7 cellular contexts compared by ENCODE assay signal in the genomic region with DNA sequence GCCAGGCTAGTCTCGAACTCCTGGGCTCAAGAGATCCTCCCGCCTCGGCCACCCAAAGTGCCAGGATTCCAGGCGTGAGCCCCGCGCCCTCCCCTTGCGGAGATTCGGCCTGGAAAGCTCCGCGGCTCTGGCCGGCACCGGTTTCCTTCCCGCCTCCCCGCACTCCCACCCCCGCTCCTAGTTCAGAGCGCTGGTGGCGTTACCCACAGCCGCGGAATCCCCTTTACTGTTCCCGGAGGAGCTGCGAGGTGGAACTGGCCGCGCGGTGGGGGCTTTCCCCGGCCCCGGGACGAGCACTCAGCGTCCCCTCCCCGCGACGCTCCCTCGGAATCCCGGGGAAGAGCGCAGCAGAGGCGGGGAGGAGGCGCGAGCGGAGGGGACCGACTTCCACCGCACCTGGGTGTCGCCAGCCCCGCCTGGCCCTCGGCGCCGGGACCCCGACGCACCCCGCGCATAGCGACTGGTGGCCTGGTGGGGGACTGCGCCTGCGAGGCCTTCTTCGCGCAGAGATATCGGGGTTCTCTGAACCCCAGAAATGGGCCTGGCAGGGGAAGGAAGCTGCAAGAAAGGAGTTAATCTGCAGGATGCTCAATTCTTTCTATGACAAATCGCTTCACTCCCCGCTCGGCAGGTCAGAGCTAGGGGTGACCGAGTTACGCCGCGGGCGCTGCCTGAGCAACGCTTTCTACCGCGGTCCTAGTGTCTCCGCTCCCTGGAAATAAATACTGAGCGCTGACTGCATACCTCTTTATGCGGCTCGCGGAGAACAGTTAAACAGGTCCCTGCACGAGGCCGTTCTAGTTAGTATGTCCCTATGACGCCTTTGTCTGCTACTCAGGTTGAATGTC. TPM values are rescaled to one million over a fixed set of nuclear protein-coding genes. Genes with fewer than 3 reads are reported as not detected.
A peak's percentile ranks its signal among the peaks of the same experiment; 100 is the strongest.
DNase-seq lines count a peak whose midpoint lies in the region; ATAC-seq, FAIRE-seq and TF ChIP-seq lines count a peak whose summit lies in the region.

No MANE protein-coding gene starts in this region.

- DNase-seq in GM12891 (ENCODE audit: insufficient read length, low spot score): peak; percentile 51
- DNase-seq in activated CD8-positive, alpha-beta memory T cell treated with anti-CD3 and anti-CD28 coated beads, Interleukin-2, amount 50 U/mL, for 48 hours: peak; percentile 69
- DNase-seq in esophagus muscularis mucosa (ENCODE audit: extremely low spot score): no peak

- 1% methylated on average over 25 of the region's 74 CpGs for WGBS in esophagus muscularis mucosa

- H3K4me3 ChIP-seq in esophagus muscularis mucosa: peak overlapping the region; percentile 56 to 79 (median 69)

- ATAC-seq in HG03064 (IDR thresholded peaks at IDR 0.05; ENCODE audit: low read depth, unreplicated experiment) (peak; percentile 57), HG03097 (IDR thresholded peaks at IDR 0.05; ENCODE audit: low FRiP score, unreplicated experiment) (no peak), HG03457 (IDR thresholded peaks at IDR 0.05; ENCODE audit: unreplicated experiment) (no peak)

- no peak for TF ChIP-seq EP300 in esophagus muscularis mucosa (IDR thresholded peaks at IDR 0.05)

- H3K4me1 ChIP-seq in esophagus muscularis mucosa: peaks cover 6 to 21% (median 18%) of the 10 kb centered on the region in 4 donors

- no peaks in the 10 kb centered on the region for H3K9me3 ChIP-seq in esophagus muscularis mucosa

- TF ChIP-seq POLR2A in GM12891 (IDR thresholded peaks at IDR 0.05; ENCODE audit: low read depth, low read length): no peak
- no peak for TF ChIP-seq POLR2A in esophagus muscularis mucosa (IDR thresholded peaks at IDR 0.05; ENCODE audit: low read depth)

- peak overlapping the region; percentile 78 to 92 (median 86) for H3K27ac ChIP-seq in esophagus muscularis mucosa (replicated peaks in 1 of 4)

- peaks cover 30% of the 10 kb centered on the region for H3K27me3 Mint-ChIP-seq in nephron (ENCODE audit: low read depth)

- H3K4me1 Mint-ChIP-seq in nephron: peaks cover 5% of the 10 kb centered on the region

- no peaks in the 10 kb centered on the region for H3K36me3 Mint-ChIP-seq in nephron (ENCODE audit: low read depth)

- peaks cover 3% of the 10 kb centered on the region for H3K9me3 Mint-ChIP-seq in nephron

- peak overlapping the region in 2 of 3 experiments; percentile 1 to 21 for H3K27ac Mint-ChIP-seq in nephron

- no peaks in the 10 kb centered on the region for H3K27me3 ChIP-seq in esophagus muscularis mucosa

- peak in 2 of 3 experiments; percentile 38 to 39 for TF ChIP-seq CTCF in esophagus muscularis mucosa (IDR thresholded peaks at IDR 0.05)
- peak in 2 of 3 experiments; percentile 23 to 26 for TF ChIP-seq CTCF in nephron (IDR thresholded peaks at IDR 0.05; ENCODE audit: unreplicated experiment in 3 of 3)

- peak; percentile 58 for FAIRE-seq in GM12891 (lab: Jason Lieb, UNC)

- H3K36me3 ChIP-seq in esophagus muscularis mucosa: no peaks in the 10 kb centered on the region

- intact Hi-C loops in esophagus muscularis mucosa (cut with DNase I): no loop called here

- peak overlapping the region; percentile 85 to 87 (median 86) for H3K4me3 Mint-ChIP-seq in nephron

TF ChIP-seq in GM12891, 5 proteins besides CTCF, POLR2A, EP300 and RAD21:
- TF ChIP-seq TAF1 (IDR thresholded peaks at IDR 0.05; ENCODE audit: low read depth, low read length) (no peak), PAX5 (IDR thresholded peaks at IDR 0.05; ENCODE audit: insufficient read depth, low read length, severe bottlenecking) (no peak)

RNA-seq across cellular contexts. Expression of a gene that starts 14.6 kb away (rescaled TPM):
- polyA plus RNA-seq in GM12891 (2012; ENCODE audit: low read depth, missing spikeins): 29.5 TPM
- total RNA-seq in esophagus muscularis mucosa: 100 to 1,000 TPM; 135 to 158 (median 140) TPM
